Comparison of ENCODE assay signal across 11 cellular contexts in genomic region chr2:174059178-174059874, GRCh38.
A peak's percentile ranks its signal among the peaks of the same experiment; 100 is the strongest.
DNase-seq lines count a peak whose midpoint lies in the region; ATAC-seq and TF ChIP-seq lines count a peak whose summit lies in the region.
"Had no signal": no experiment of that assay in that cellular context is flagged by ENCODE, and none has a peak within 500 bp of the region (broad histone marks: within the 10 kb centered on the region; RNA-seq: fewer than 3 reads in every experiment).

No MANE protein-coding gene starts in this region.

- in situ Hi-C loops in GM23248 (cut with MboI): loop anchor here (25.0 kb wide), 1 partner anchor 647 kb away; no protein-coding TSS in a partner anchor

- H3K9me3 ChIP-seq in GM23248 (ENCODE audit: low read depth): no peaks in the 10 kb centered on the region
- H3K9me3 ChIP-seq in smooth muscle cell (replicated peaks; ENCODE audit: low read depth): no peaks in the 10 kb centered on the region

- H3K36me3 ChIP-seq in GM23248 (ENCODE audit: low read depth) (no peaks in the 10 kb centered on the region), smooth muscle cell (ENCODE audit: low read depth) (no peaks in the 10 kb centered on the region)

- H2AFZ ChIP-seq in GM23248 (0 out of 2 replicates have a peak overlapping the region, but pooled peaks have one; percentile 9), smooth muscle cell (ENCODE audit: low read depth) (no peak overlapping the region)

- no peaks in the 10 kb centered on the region for H4K20me1 ChIP-seq in GM23248 (ENCODE audit: insufficient read depth)
- no peaks in the 10 kb centered on the region for H4K20me1 ChIP-seq in smooth muscle cell (ENCODE audit: low read depth)

- H3K4me1 ChIP-seq in GM23248 (ENCODE audit: insufficient read depth) (0 out of 2 replicates have a peak, but pooled peaks cover 9% of the 10 kb centered on the region), smooth muscle cell (ENCODE audit: low read depth) (peaks cover 24% of the 10 kb centered on the region)

- H3F3A ChIP-seq in GM23248 (ENCODE audit: insufficient read depth) (peaks cover 7% of the 10 kb centered on the region; the same call in 1 of the 2 replicates), smooth muscle cell (ENCODE audit: low read depth) (peaks cover 15% of the 10 kb centered on the region)

- H3K79me2 ChIP-seq in GM23248 (ENCODE audit: insufficient read depth) (no peaks in the 10 kb centered on the region), smooth muscle cell (ENCODE audit: low read depth) (no peaks in the 10 kb centered on the region)

- DNase-seq in GM23248 (peak; percentile 77), T1000 (lab: John Stamatoyannopoulos, UW) (peak; percentile 29), fibroblast of pulmonary artery (ENCODE audit: low read depth) (peak; percentile 44), smooth muscle cell (lab: John Stamatoyannopoulos, UW; ENCODE audit: unreplicated experiment) (no peak), DMS79 treated with DMSO at 0.1 percent for 48 hours (lab: John Stamatoyannopoulos, UW) (no peak), middle frontal gyrus (ENCODE audit: extremely low spot score, low spot score) (no peak)
- DNase-seq: activated CD4-positive, alpha-beta memory T cell treated with anti-CD3 and anti-CD28 coated beads for 36 hours; amniotic stem cell; hypothalamus had no signal

- no peak overlapping the region for H3K9ac ChIP-seq in GM23248
- H3K9ac ChIP-seq in smooth muscle cell (ENCODE audit: low read depth): peak overlapping the region; percentile 61

- no peaks in the 10 kb centered on the region for H3K27me3 ChIP-seq in GM23248 (replicated peaks; ENCODE audit: insufficient read depth)
- H3K27me3 ChIP-seq in smooth muscle cell (ENCODE audit: low read depth): no peaks in the 10 kb centered on the region

- H3K9me2 ChIP-seq in GM23248 (ENCODE audit: insufficient read depth): no peaks in the 10 kb centered on the region

- H3K4me3 ChIP-seq in GM23248 (no peak overlapping the region), fibroblast of pulmonary artery (replicated peaks; ENCODE audit: low read depth, low read length) (no peak overlapping the region), smooth muscle cell (no peak overlapping the region)

- H3K27ac ChIP-seq in GM23248: peak overlapping the region; percentile 30
- H3K27ac ChIP-seq in smooth muscle cell (ENCODE audit: low read depth): peak overlapping the region; percentile 91

- no peak overlapping the region for H3K4me2 ChIP-seq in GM23248 (ENCODE audit: unreplicated experiment)
- H3K4me2 ChIP-seq in smooth muscle cell: peak overlapping the region; percentile 53

- ATAC-seq in GM18873 (IDR thresholded peaks at IDR 0.05; ENCODE audit: low FRiP score, unreplicated experiment) (no peak), HG03571 (IDR thresholded peaks at IDR 0.05; ENCODE audit: unreplicated experiment) (no peak)

- WGBS in GM23248 (ENCODE audit: low coverage in 1 of 2, low lambda C conversion rate in 2 of 2, missing lambda C conversion rate in 2 of 2), 2 experiments: 62 to 63% methylated on average over 6 of the region's 6 CpGs
- 52% methylated on average over 6 of the region's 6 CpGs for WGBS in smooth muscle cell (ENCODE audit: low lambda C conversion rate)

- TF ChIP-seq CTCF in fibroblast of pulmonary artery (IDR thresholded peaks at IDR 0.05; ENCODE audit: low read length, missing control alignments): no peak
- no peak for TF ChIP-seq CTCF in smooth muscle cell (IDR thresholded peaks at IDR 0.05; ENCODE audit: borderline replicate concordance, insufficient read depth, poor library complexity, severe bottlenecking)

Comparison
In these comparisons a context has a peak if more than half of its experiments do, and no peak if none do; other contexts are left out.
1. DNase-seq: peak in GM23248 (single experiment), T1000 (single experiment) and fibroblast of pulmonary artery (single experiment); none in smooth muscle cell (single experiment), DMS79 treated with DMSO at 0.1 percent for 48 hours (single experiment) and middle frontal gyrus (single experiment).